In the genomic region with DNA sequence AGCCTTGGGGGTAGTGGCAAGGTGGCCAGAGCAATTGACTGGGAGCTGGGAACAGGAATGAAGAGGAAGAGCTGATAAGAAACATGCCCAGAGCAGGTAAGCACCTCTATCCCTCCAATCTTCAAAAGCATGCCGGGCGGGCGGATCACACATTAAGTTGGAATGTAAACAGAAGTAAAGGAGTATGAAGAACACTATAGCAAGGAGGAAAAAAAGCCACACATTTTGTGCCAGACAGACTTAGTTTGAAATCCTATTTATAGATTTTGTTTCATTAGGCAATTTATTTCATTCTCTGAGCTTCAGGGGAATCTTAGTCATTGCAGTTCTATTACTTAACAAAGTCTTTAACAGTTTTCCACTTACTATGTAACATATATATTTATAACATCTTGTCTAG, we compare ENCODE assay signal across 14 cellular contexts.
DNase-seq lines count a peak whose midpoint lies in the region; ATAC-seq, FAIRE-seq and TF ChIP-seq lines count a peak whose summit lies in the region.
"Had no signal": no experiment of that assay in that cellular context is flagged by ENCODE, and none has a peak within 500 bp of the region (broad histone marks: within the 10 kb centered on the region; RNA-seq: fewer than 3 reads in every experiment).

No MANE protein-coding gene starts in this region.

- no peak overlapping the region for H3K27ac Mint-ChIP-seq in endodermal cell
- H3K27ac Mint-ChIP-seq: activated CD8-positive, alpha-beta T cell treated with anti-CD3 and anti-CD28 coated beads, Interleukin-2, amount 10 ng/mL, durations not matched to agents 7 days and 5 days; activated T-helper 17 cell treated with anti-CD3 and anti-CD28 coated beads, Interleukin-2, amount 50 U/mL, for 72 hours had no signal

- H2AFZ ChIP-seq in HepG2 (ENCODE audit: low read length), result no peak overlapping the region

- in situ Hi-C loops in HepG2 (cut with HindIII; ENCODE audit: extremely low pct_ligation_motif_present, low pct_unique_long_range_greater_than_20kb), result no loop called here

- H3K27me3 ChIP-seq in MG63 (no peaks in the 10 kb centered on the region), endodermal cell (ENCODE audit: control insufficient read depth, insufficient read depth, low read length, poor library complexity, severe bottlenecking) (no peaks in the 10 kb centered on the region), mesendoderm (ENCODE audit: insufficient read depth, low read length, poor library complexity) (no peaks in the 10 kb centered on the region), HepG2 (ENCODE audit: control insufficient read depth in 1 of 2, insufficient read depth in 2 of 2, low read length in 2 of 2) (no peaks in the 10 kb centered on the region)

- H3K36me3 ChIP-seq in MG63, result no peaks in the 10 kb centered on the region
- no peaks in the 10 kb centered on the region for H3K36me3 ChIP-seq in endodermal cell (ENCODE audit: control insufficient read depth, insufficient read depth, low read length)
- H3K36me3 ChIP-seq in mesendoderm (ENCODE audit: control insufficient read depth, insufficient read depth, low read length), result no peaks in the 10 kb centered on the region
- H3K36me3 ChIP-seq in HepG2 (replicated peaks in 1 of 2; ENCODE audit: control insufficient read depth in 1 of 2, insufficient read depth in 2 of 2, low read length in 2 of 2), result no peaks in the 10 kb centered on the region

- H3K4me2 ChIP-seq in mesendoderm (ENCODE audit: low read length) (no peak overlapping the region), HepG2 (ENCODE audit: low read depth, low read length) (no peak overlapping the region)

- peaks cover 21% of the 10 kb centered on the region for H3K4me1 ChIP-seq in endodermal cell (ENCODE audit: control insufficient read depth, insufficient read depth, low read length)
- peaks cover 11% of the 10 kb centered on the region for H3K4me1 ChIP-seq in mesendoderm (ENCODE audit: control insufficient read depth, low read depth, low read length)
- no peaks in the 10 kb centered on the region for H3K4me1 ChIP-seq in HepG2 (ENCODE audit: insufficient read depth, low read length)

- H3K18ac ChIP-seq in mesendoderm (ENCODE audit: low read length), result no peak overlapping the region

- no peak overlapping the region for H3K23ac ChIP-seq in mesendoderm (ENCODE audit: low read length)

- no peak overlapping the region for H3K4ac ChIP-seq in mesendoderm (ENCODE audit: low read depth, low read length)

- H4K8ac ChIP-seq in mesendoderm (ENCODE audit: low read depth, low read length), result no peak overlapping the region

- no peaks in the 10 kb centered on the region for H4K20me1 ChIP-seq in HepG2 (ENCODE audit: insufficient read depth, low read length)

- intact Hi-C loops in HepG2 (cut with micrococcal nuclease; ENCODE audit: unreplicated experiment), result no loop called here

- CTCF ChIA-PET in HepG2 (lab: Yijun Ruan, JAX; ENCODE audit: low intra/inter-chr PET ratio, low total read pairs), result no interaction called here

- no peak overlapping the region for H2BK120ac ChIP-seq in mesendoderm (ENCODE audit: low read depth, low read length)

- H2BK15ac ChIP-seq in mesendoderm (replicated peaks; ENCODE audit: low read depth), result no peak overlapping the region

- WGBS in endodermal cell (ENCODE audit: insufficient coverage in 1 of 2, insufficient read length in 1 of 2), 2 experiments, result 77% methylated on average over 3 of the region's 3 CpGs; no CpG with 5 or more reads in 1 of the 2 experiments
- WGBS in mesendoderm (ENCODE audit: extremely low coverage, insufficient coverage, low lambda C conversion rate), result no CpG with 5 or more reads among the region's 3 CpGs
- WGBS in HepG2 (ENCODE audit: low lambda C conversion rate), result 4% methylated on average over 3 of the region's 3 CpGs

- no peak overlapping the region for H4K5ac ChIP-seq in mesendoderm (ENCODE audit: low read length)

- no peak overlapping the region for H3K4me3 Mint-ChIP-seq in endodermal cell
- H3K4me3 Mint-ChIP-seq: activated CD8-positive, alpha-beta T cell treated with anti-CD3 and anti-CD28 coated beads, Interleukin-2, amount 10 ng/mL, durations not matched to agents 7 days and 5 days; activated T-helper 17 cell treated with anti-CD3 and anti-CD28 coated beads, Interleukin-2, amount 50 U/mL, for 72 hours had no signal

- H3K9me3 ChIP-seq in MG63 (no peaks in the 10 kb centered on the region), endodermal cell (ENCODE audit: control insufficient read depth, low read length) (no peaks in the 10 kb centered on the region), HepG2 (ENCODE audit: low read length) (no peaks in the 10 kb centered on the region)

- H3K4me3 ChIP-seq in MG63 (no peak overlapping the region), endodermal cell (ENCODE audit: low read length) (no peak overlapping the region), mesendoderm (ENCODE audit: low read length) (no peak overlapping the region), HepG2 (replicated peaks in 1 of 3; ENCODE audit: insufficient read depth in 1 of 3, low read depth in 2 of 3, low read length in 3 of 3) (no peak overlapping the region)

- H2AK5ac ChIP-seq in mesendoderm (ENCODE audit: low read length), result no peak overlapping the region

- H3K4me1 Mint-ChIP-seq in endodermal cell, result peaks cover 28% of the 10 kb centered on the region
- H3K4me1 Mint-ChIP-seq: activated T-helper 17 cell treated with anti-CD3 and anti-CD28 coated beads, Interleukin-2, amount 50 U/mL, for 72 hours had no signal

- TF ChIP-seq EP300 in HepG2 (IDR thresholded peaks at IDR 0.05; ENCODE audit: low read depth in 2 of 2, low read length in 2 of 2) (no peak), HepG2 (CRISPR knock-in tag; IDR thresholded peaks at IDR 0.05; ENCODE audit: borderline replicate concordance) (no peak)

- no peak for TF ChIP-seq RAD21 in HepG2 (CRISPR knock-in tag; IDR thresholded peaks at IDR 0.05)

- POLR2A ChIA-PET in HepG2 (lab: Yijun Ruan, JAX), result no interaction called here

- DNase-seq in MG63 (peak; percentile 9), endodermal cell (peak; percentile 66), mesendoderm (peak; percentile 81), HepG2 (ENCODE audit: low spot score) (no peak), D341Med (ENCODE audit: low spot score) (no peak)
- DNase-seq: activated CD8-positive, alpha-beta T cell treated with anti-CD3 and anti-CD28 coated beads, Interleukin-2, amount 10 ng/mL, durations not matched to agents 7 days and 5 days; Karpas-422; NCI-H1694; NCI-H524 had no signal

- H3K9ac ChIP-seq in endodermal cell (ENCODE audit: extremely low read depth, low read length, poor library complexity, severe bottlenecking) (no peak overlapping the region), mesendoderm (ENCODE audit: low read length) (no peak overlapping the region), HepG2 (ENCODE audit: insufficient read depth, low read depth, low read length) (no peak overlapping the region)

- no peak for TF ChIP-seq CTCF in endodermal cell (conservative IDR thresholded peaks at IDR 0.05)
- TF ChIP-seq CTCF in HepG2 (CRISPR knock-in tag; IDR thresholded peaks at IDR 0.05), result no peak

- no peak for ATAC-seq in HepG2
- ATAC-seq in GM18907 (IDR thresholded peaks at IDR 0.05; ENCODE audit: unreplicated experiment), result no peak
- no peak for ATAC-seq in GM21529 (IDR thresholded peaks at IDR 0.05; ENCODE audit: unreplicated experiment)
- ATAC-seq: activated CD8-positive, alpha-beta T cell treated with anti-CD3 and anti-CD28 coated beads, Interleukin-2, amount 10 ng/mL, durations not matched to agents 7 days and 5 days; activated T-helper 17 cell treated with anti-CD3 and anti-CD28 coated beads, Interleukin-2, amount 50 U/mL, for 72 hours had no signal

- FAIRE-seq in HepG2 (lab: Jason Lieb, UNC), result no peak
- FAIRE-seq: GM12891 had no signal

- H3K56ac ChIP-seq in mesendoderm (ENCODE audit: low read length), result no peak overlapping the region

- no peaks in the 10 kb centered on the region for H3K27me3 Mint-ChIP-seq in endodermal cell (ENCODE audit: insufficient read depth)

- no peak for TF ChIP-seq POLR2A in HepG2 (IDR thresholded peaks at IDR 0.05; ENCODE audit: insufficient read depth in 1 of 2, low read depth in 2 of 2, low read length in 2 of 2)

- H3K27ac ChIP-seq in endodermal cell (ENCODE audit: low read depth, low read length) (no peak overlapping the region), mesendoderm (ENCODE audit: low read depth, low read length) (no peak overlapping the region), HepG2 (ENCODE audit: extremely low read length, insufficient read depth, low read length) (no peak overlapping the region)
- H3K27ac ChIP-seq: HL-60 had no signal

- BruUV-seq in HepG2 (replicated peaks; lab: Mats Ljungman, UMichigan), result no TSS peak

- no peaks in the 10 kb centered on the region for H3K9me3 Mint-ChIP-seq in endodermal cell
- H3K9me3 Mint-ChIP-seq: activated T-helper 17 cell treated with anti-CD3 and anti-CD28 coated beads, Interleukin-2, amount 50 U/mL, for 72 hours had no signal

- no peaks in the 10 kb centered on the region for H3K79me2 ChIP-seq in mesendoderm (ENCODE audit: control insufficient read depth, insufficient read depth, low read length)
- no peaks in the 10 kb centered on the region for H3K79me2 ChIP-seq in HepG2 (ENCODE audit: insufficient read depth, low read length)

- H3K36me3 Mint-ChIP-seq in endodermal cell (ENCODE audit: low read depth), result peaks cover 11% of the 10 kb centered on the region

- H3K79me1 ChIP-seq in mesendoderm (ENCODE audit: low read length), result no peaks in the 10 kb centered on the region

- H2BK5ac ChIP-seq in mesendoderm (ENCODE audit: low read length), result no peak overlapping the region

TF ChIP-seq in HepG2, 621 proteins besides CTCF, POLR2A, EP300 and RAD21:
- no peak for TF ChIP-seq PCBP2 (optimal IDR thresholded peaks at IDR 0.05; ENCODE audit: low read depth, low read length, poor library complexity, severe bottlenecking)
- no peak for TF ChIP-seq ZNF335 (CRISPR knock-in tag; IDR thresholded peaks at IDR 0.05)
- TF ChIP-seq, protein P1, sequence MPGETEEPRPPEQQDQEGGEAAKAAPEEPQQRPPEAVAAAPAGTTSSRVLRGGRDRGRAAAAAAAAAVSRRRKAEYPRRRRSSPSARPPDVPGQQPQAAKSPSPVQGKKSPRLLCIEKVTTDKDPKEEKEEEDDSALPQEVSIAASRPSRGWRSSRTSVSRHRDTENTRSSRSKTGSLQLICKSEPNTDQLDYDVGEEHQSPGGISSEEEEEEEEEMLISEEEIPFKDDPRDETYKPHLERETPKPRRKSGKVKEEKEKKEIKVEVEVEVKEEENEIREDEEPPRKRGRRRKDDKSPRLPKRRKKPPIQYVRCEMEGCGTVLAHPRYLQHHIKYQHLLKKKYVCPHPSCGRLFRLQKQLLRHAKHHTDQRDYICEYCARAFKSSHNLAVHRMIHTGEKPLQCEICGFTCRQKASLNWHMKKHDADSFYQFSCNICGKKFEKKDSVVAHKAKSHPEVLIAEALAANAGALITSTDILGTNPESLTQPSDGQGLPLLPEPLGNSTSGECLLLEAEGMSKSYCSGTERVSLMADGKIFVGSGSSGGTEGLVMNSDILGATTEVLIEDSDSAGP (CRISPR knock-in tag; IDR thresholded peaks at IDR 0.05; ENCODE audit: borderline replicate concordance), result no peak
- TF ChIP-seq ZNF264 (CRISPR knock-in tag; IDR thresholded peaks at IDR 0.05), result no peak
- TF ChIP-seq NCOA5 (CRISPR knock-in tag; IDR thresholded peaks at IDR 0.05), result no peak

Comparison
In these comparisons a context has a peak if more than half of its experiments do, and no peak if none do; other contexts are left out.
1. DNase-seq: peak in MG63 (single experiment), endodermal cell (single experiment) and mesendoderm (single experiment); none in HepG2 (single experiment) and D341Med (single experiment).